ENCODE assay signal across 1 cellular context in the genomic region with DNA sequence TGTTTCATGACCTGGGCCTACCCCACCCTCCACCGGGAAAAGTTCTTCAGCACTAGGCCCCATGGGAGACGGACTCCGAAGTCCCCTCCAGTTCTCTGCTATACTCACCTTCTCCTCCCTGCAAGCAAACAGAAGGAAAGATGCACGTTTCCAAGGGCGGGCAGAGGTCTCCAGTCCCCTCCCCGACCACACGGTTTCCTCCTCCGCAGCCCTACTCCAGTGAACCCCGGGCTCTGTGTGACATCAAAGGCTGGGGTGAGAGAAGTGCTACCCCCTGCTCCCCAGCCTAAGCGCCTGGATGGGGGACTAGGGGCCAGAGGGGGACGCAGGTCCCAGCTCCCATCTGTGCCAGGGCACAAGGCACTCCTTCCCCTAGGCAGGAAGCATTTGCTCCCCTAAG.
TF ChIP-seq lines count a peak whose summit lies in the region.

No MANE protein-coding gene starts in this region.

TF ChIP-seq in HepG2, 621 proteins besides CTCF, POLR2A, EP300 and RAD21 (continued from another document):
- peak; percentile 42; the same call in 1 of the 2 replicates for TF ChIP-seq ZNF362 (CRISPR knock-in tag; IDR thresholded peaks at IDR 0.05; ENCODE audit: borderline replicate concordance)
